Comparison of ENCODE assay signal across 8 cellular contexts in genomic region chr12:124566181-124567034, GRCh38. TPM values are rescaled to one million over a fixed set of nuclear protein-coding genes. Genes with fewer than 3 reads are reported as not detected.
DNase-seq lines count a peak whose midpoint lies in the region; ATAC-seq, FAIRE-seq and TF ChIP-seq lines count a peak whose summit lies in the region.

No MANE protein-coding gene starts in this region.

- POLR2A ChIA-PET in A673 (lab: Charles Lee; ENCODE audit: low non-redundant PET): interaction anchor here (0.6 kb wide), 1 partner anchor 124 kb away, joined by 3 read pairs; no protein-coding TSS in a partner anchor

- no TSS peak for BruUV-seq in A673 (replicated peaks; lab: Mats Ljungman, UMichigan)

- H3K27me3 ChIP-seq in A673 (replicated peaks; ENCODE audit: insufficient read depth, low read depth, low read length, poor library complexity) (no peaks in the 10 kb centered on the region), dorsolateral prefrontal cortex (no peaks in the 10 kb centered on the region), liver (ENCODE audit: control insufficient read depth in 4 of 4, insufficient read depth in 4 of 4, low read length in 3 of 4) (no peaks in the 10 kb centered on the region)

- DNase-seq in A673 (ENCODE audit: low spot score) (peak; percentile 88), GM18507 (ENCODE audit: extremely low spot score, insufficient read length, low read depth) (no peak), NCI-H446 treated with DMSO at 0.1 percent for 48 hours (lab: John Stamatoyannopoulos, UW) (peak; percentile 55), dorsolateral prefrontal cortex (peak; percentile 79 to 95 (median 90))
- DNase-seq in activated CD4-positive, alpha-beta T cell treated with anti-CD3 and anti-CD28 coated beads, Interleukin-2, amount 50 U/mL, for 24 hours (ENCODE audit: low read depth in 1 of 2, low spot score in 1 of 2): peak; percentile 52 to 59
- peak; percentile 49 to 62 for DNase-seq in stimulated activated CD4-positive, alpha-beta T cell treated with anti-CD3 and anti-CD28 coated beads, Interleukin-2, amount 100 ng/mL, for 48 hours

- TF ChIP-seq RAD21 in liver (IDR thresholded peaks at IDR 0.05): peak; percentile 51 to 67

- intact Hi-C loops in A673 (cut with micrococcal nuclease; ENCODE audit: unreplicated experiment): loop anchor here (2.0 to 5.0 kb wide), 5 partner anchors 39 to 191 kb away; no protein-coding TSS in a partner anchor
- intact Hi-C loops in dorsolateral prefrontal cortex (cut with DNase I): loop anchor here (1.0 to 10.0 kb wide), 3 partner anchors 48 to 191 kb away; no protein-coding TSS in a partner anchor

- peak; percentile 35 for ATAC-seq in HG03095 (IDR thresholded peaks at IDR 0.05; ENCODE audit: unreplicated experiment)

- CTCF ChIA-PET in A673 (lab: Charles Lee): interaction anchor here (0.5 to 0.6 kb wide), 2 partner anchors 9 to 56 kb away, joined by 4 to 5 read pairs; no protein-coding TSS in a partner anchor

- FAIRE-seq in GM18507 (lab: Jason Lieb, UNC): peak; percentile 77

- H3K4me1 ChIP-seq in A673 (ENCODE audit: insufficient read depth, low read length, poor library complexity, severe bottlenecking): peaks cover 48% of the 10 kb centered on the region
- peaks cover 13 to 24% (median 19%) of the 10 kb centered on the region in 4 donors for H3K4me1 ChIP-seq in liver (ENCODE audit: control insufficient read depth in 4 of 4, insufficient read depth in 4 of 4, low read length in 3 of 4)

- under 1% methylated on average over 59 of the region's 59 CpGs for WGBS in liver

- H3K36me3 ChIP-seq in A673 (ENCODE audit: insufficient read depth, low read length, poor library complexity, severe bottlenecking) (no peaks in the 10 kb centered on the region), liver (ENCODE audit: control insufficient read depth in 4 of 4, insufficient read depth in 3 of 4, low read depth in 1 of 4, low read length in 3 of 4) (no peaks in the 10 kb centered on the region)

- H3K9ac ChIP-seq in liver (ENCODE audit: low read depth in 1 of 2, low read length in 2 of 2): peak overlapping the region; percentile 17 to 36

- H3K9me3 ChIP-seq in A673 (ENCODE audit: low read depth, low read length, poor library complexity, severe bottlenecking): no peaks in the 10 kb centered on the region
- no peaks in the 10 kb centered on the region for H3K9me3 ChIP-seq in liver (ENCODE audit: control insufficient read depth in 4 of 4, low read length in 3 of 4)

- H3K27ac ChIP-seq in A673 (ENCODE audit: low read depth, low read length, poor library complexity, severe bottlenecking) (peak overlapping the region; percentile 97), dorsolateral prefrontal cortex (peak overlapping the region; percentile 70 to 99 (median 95)), liver (ENCODE audit: low read depth in 1 of 2, low read length in 2 of 2) (peak overlapping the region; percentile 87 to 94)

- TF ChIP-seq CTCF in A673 (conservative IDR thresholded peaks at IDR 0.05; ENCODE audit: low read depth, low read length): no peak
- TF ChIP-seq CTCF in dorsolateral prefrontal cortex (IDR thresholded peaks at IDR 0.05 in 54 of 56, conservative IDR thresholded peaks at IDR 0.05 in 2 of 56; ENCODE audit: low read depth in 1 of 56, partially characterized antibody in 56 of 56): peak in 16 of 56 donors; percentile 7 to 38 (median 20)
- TF ChIP-seq CTCF in liver (IDR thresholded peaks at IDR 0.05; ENCODE audit: low read depth, low read length, missing input control): no peak

- H3K4me3 ChIP-seq in A673 (ENCODE audit: low read depth, low read length, poor library complexity, severe bottlenecking) (peak overlapping the region; percentile 92), dorsolateral prefrontal cortex (peak overlapping the region; percentile 67 to 99 (median 93)), liver (ENCODE audit: low read depth in 1 of 3, low read length in 3 of 3) (peak overlapping the region; percentile 67 to 95 (median 74))

TF ChIP-seq in liver, 16 proteins besides CTCF, POLR2A, EP300 and RAD21:
- TF ChIP-seq REST (IDR thresholded peaks at IDR 0.05) (no peak), RXRA (IDR thresholded peaks at IDR 0.05) (peak; percentile 18 to 23), TAF1 (conservative IDR thresholded peaks at IDR 0.05) (no peak), EGR1 (IDR thresholded peaks at IDR 0.05; ENCODE audit: low read depth in 2 of 2) (no peak), SP1 (IDR thresholded peaks at IDR 0.05) (peak; percentile 16), ATF3 (IDR thresholded peaks at IDR 0.05) (no peak), HNF4A (conservative IDR thresholded peaks at IDR 0.05) (peak in 1 of 2 donors; percentile 8), FOXA1 (IDR thresholded peaks at IDR 0.05) (no peak), MAX (IDR thresholded peaks at IDR 0.05) (no peak), YY1 (IDR thresholded peaks at IDR 0.05) (peak; percentile 45), JUND (IDR thresholded peaks at IDR 0.05) (no peak), GABPA (IDR thresholded peaks at IDR 0.05 in 1 of 2, conservative IDR thresholded peaks at IDR 0.05 in 1 of 2) (no peak), HNF4G (IDR thresholded peaks at IDR 0.05) (no peak), FOXA2 (IDR thresholded peaks at IDR 0.05) (no peak), NR2F2 (IDR thresholded peaks at IDR 0.05) (no peak)
- TF ChIP-seq, protein P1, sequence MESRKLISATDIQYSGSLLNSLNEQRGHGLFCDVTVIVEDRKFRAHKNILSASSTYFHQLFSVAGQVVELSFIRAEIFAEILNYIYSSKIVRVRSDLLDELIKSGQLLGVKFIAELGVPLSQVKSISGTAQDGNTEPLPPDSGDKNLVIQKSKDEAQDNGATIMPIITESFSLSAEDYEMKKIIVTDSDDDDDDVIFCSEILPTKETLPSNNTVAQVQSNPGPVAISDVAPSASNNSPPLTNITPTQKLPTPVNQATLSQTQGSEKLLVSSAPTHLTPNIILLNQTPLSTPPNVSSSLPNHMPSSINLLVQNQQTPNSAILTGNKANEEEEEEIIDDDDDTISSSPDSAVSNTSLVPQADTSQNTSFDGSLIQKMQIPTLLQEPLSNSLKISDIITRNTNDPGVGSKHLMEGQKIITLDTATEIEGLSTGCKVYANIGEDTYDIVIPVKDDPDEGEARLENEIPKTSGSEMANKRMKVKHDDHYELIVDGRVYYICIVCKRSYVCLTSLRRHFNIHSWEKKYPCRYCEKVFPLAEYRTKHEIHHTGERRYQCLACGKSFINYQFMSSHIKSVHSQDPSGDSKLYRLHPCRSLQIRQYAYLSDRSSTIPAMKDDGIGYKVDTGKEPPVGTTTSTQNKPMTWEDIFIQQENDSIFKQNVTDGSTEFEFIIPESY (IDR thresholded peaks at IDR 0.05): no peak

RNA-seq across cellular contexts. Expression of gene NCOR2, which starts 1.0 kb away (rescaled TPM):
- total RNA-seq in A673 (2021) (227 and 276 TPM in 2 replicates), dorsolateral prefrontal cortex (100 to 1,000 TPM; 202 to 379 (median 273) TPM), liver (10 to 100 TPM; 16.8 to 31.6 TPM)
- 10 to 100 TPM in 1 of 2 donors, 1 to 10 TPM in 1; 7.9 to 19.5 TPM for polyA plus RNA-seq in liver
